ENCODE assay signal across 29 cellular contexts in genomic region chr5:60891667-60892066, GRCh38. TPM values are rescaled to one million over a fixed set of nuclear protein-coding genes. Genes with fewer than 3 reads are reported as not detected.
A peak's percentile ranks its signal among the peaks of the same experiment; 100 is the strongest.
DNase-seq lines count a peak whose midpoint lies in the region; ATAC-seq and TF ChIP-seq lines count a peak whose summit lies in the region.
"Had no signal": no experiment of that assay in that cellular context is flagged by ENCODE, and none has a peak within 500 bp of the region (broad histone marks: within the 10 kb centered on the region; RNA-seq: fewer than 3 reads in every experiment).

No MANE protein-coding gene starts in this region.

- no peak overlapping the region for H3K4me3 Mint-ChIP-seq in GM23338
- H3K4me3 Mint-ChIP-seq: CD8-positive, alpha-beta T cell; HFFc6 had no signal

- peaks cover 42% of the 10 kb centered on the region for H3K36me3 Mint-ChIP-seq in GM23338 (ENCODE audit: low read depth)

- H3F3A ChIP-seq in GM23338 (replicated peaks; ENCODE audit: low read depth) = no peaks in the 10 kb centered on the region

- H3K27ac ChIP-seq in A673 (ENCODE audit: low read depth, low read length, poor library complexity, severe bottlenecking) (no peak overlapping the region), GM23338 (ENCODE audit: low read depth) (no peak overlapping the region)
- H3K27ac ChIP-seq: A549, C4-2B, Peyer's patch, SK-N-MC had no signal

- no peak overlapping the region; the same call in 1 of the 2 replicates for H3K4me2 ChIP-seq in GM23338
- H3K4me2 ChIP-seq: A549 had no signal

- H3K9me3 ChIP-seq in A673 (ENCODE audit: low read depth, low read length, poor library complexity, severe bottlenecking) (no peaks in the 10 kb centered on the region), NT2/D1 (ENCODE audit: insufficient read depth, low read length) (no peaks in the 10 kb centered on the region)
- H3K9me3 ChIP-seq: A549, Caco-2, HAP-1, Peyer's patch had no signal

- TF ChIP-seq CTCF in A673 (conservative IDR thresholded peaks at IDR 0.05; ENCODE audit: low read depth, low read length) (no peak), GM23338 (conservative IDR thresholded peaks at IDR 0.05; ENCODE audit: low read depth in 2 of 2) (no peak)

- no peaks in the 10 kb centered on the region for H4K20me1 ChIP-seq in GM23338 (replicated peaks; ENCODE audit: insufficient read depth)

- peak; percentile 31 for DNase-seq in A673 (ENCODE audit: low spot score)
- peak; percentile 61 for DNase-seq in GM23338 (ENCODE audit: low spot score)
- peak; percentile 23 for DNase-seq in NT2/D1 (ENCODE audit: low read depth, low spot score)
- peak; percentile 33 for DNase-seq in iPS DF 4.7 (ENCODE audit: extremely low read depth, low spot score)
- DNase-seq in 8988T = no peak
- DNase-seq: Caco-2; CD8-positive, alpha-beta T cell; DMS79; EL; GF-D8; HFFc6; IMR-90; KG1; MM.1S; NCI-H1048; NCI-H1417 treated with DMSO at 0.1 percent for 48 hours; NCI-H2081; NCI-H446 treated with DMSO at 0.1 percent for 48 hours; NCI-H526; OCI-M1; Peyer's patch; SHP77 treated with DMSO at 0.1 percent for 48 hours had no signal

- H3K79me2 ChIP-seq in GM23338 (replicated peaks; ENCODE audit: insufficient read depth) = no peaks in the 10 kb centered on the region

- POLR2A ChIA-PET in A673 (lab: Charles Lee; ENCODE audit: low non-redundant PET) = no interaction called here

- H3K9me2 ChIP-seq in GM23338 (ENCODE audit: insufficient read depth) = 0 out of 2 replicates have a peak, but pooled peaks cover 6% of the 10 kb centered on the region

- no peaks in the 10 kb centered on the region for H3K27me3 ChIP-seq in A673 (replicated peaks; ENCODE audit: insufficient read depth, low read depth, low read length, poor library complexity)
- no peaks in the 10 kb centered on the region for H3K27me3 ChIP-seq in GM23338 (ENCODE audit: insufficient read depth)
- no peaks in the 10 kb centered on the region for H3K27me3 ChIP-seq in NT2/D1 (ENCODE audit: insufficient read depth, insufficient read length)
- H3K27me3 ChIP-seq: Peyer's patch had no signal

- H3K27ac Mint-ChIP-seq in GM23338 = no peak overlapping the region
- H3K27ac Mint-ChIP-seq: CD8-positive, alpha-beta T cell; HFFc6 had no signal

- CTCF ChIA-PET in A673 (lab: Charles Lee) = no interaction called here

- BruUV-seq in A673 (replicated peaks; lab: Mats Ljungman, UMichigan) = no TSS peak

- intact Hi-C loops in A673 (cut with micrococcal nuclease; ENCODE audit: unreplicated experiment) = no loop called here

- H3K9me3 Mint-ChIP-seq in GM23338 = peaks cover 10% of the 10 kb centered on the region; the same call in 2 of the 3 replicates
- H3K9me3 Mint-ChIP-seq: CD8-positive, alpha-beta T cell; HFFc6 had no signal

- ATAC-seq in GM23338 (peak; percentile 94), HG03439 (IDR thresholded peaks at IDR 0.05; ENCODE audit: unreplicated experiment) (no peak), HG03571 (IDR thresholded peaks at IDR 0.05; ENCODE audit: unreplicated experiment) (no peak), GM21717 (IDR thresholded peaks at IDR 0.05; ENCODE audit: unreplicated experiment) (no peak)
- ATAC-seq: A549; CD8-positive, alpha-beta T cell had no signal

- H3K4me3 ChIP-seq in A673 (ENCODE audit: low read depth, low read length, poor library complexity, severe bottlenecking) (no peak overlapping the region), GM23338 (no peak overlapping the region), NT2/D1 (ENCODE audit: insufficient read length, low read depth) (no peak overlapping the region)
- H3K4me3 ChIP-seq: A549, HAP-1, Peyer's patch, SK-N-MC had no signal

- H2AFZ ChIP-seq in GM23338 = no peak overlapping the region

- H3K4me1 ChIP-seq in A673 (ENCODE audit: insufficient read depth, low read length, poor library complexity, severe bottlenecking) = no peaks in the 10 kb centered on the region
- H3K4me1 ChIP-seq in GM23338 (ENCODE audit: insufficient read depth) = peaks cover 3% of the 10 kb centered on the region; the same call in 1 of the 2 replicates
- no peaks in the 10 kb centered on the region for H3K4me1 ChIP-seq in NT2/D1 (ENCODE audit: insufficient read depth, insufficient read length)
- H3K4me1 ChIP-seq: A549, Caco-2, Peyer's patch had no signal

- H3K27me3 Mint-ChIP-seq in GM23338 (ENCODE audit: insufficient read depth, low read depth, poor library complexity) = peaks cover 2% of the 10 kb centered on the region

- H3K36me3 ChIP-seq in A673 (ENCODE audit: insufficient read depth, low read length, poor library complexity, severe bottlenecking) (no peaks in the 10 kb centered on the region), GM23338 (ENCODE audit: insufficient read depth) (0 out of 2 replicates have a peak, but pooled peaks cover 3% of the 10 kb centered on the region), NT2/D1 (ENCODE audit: insufficient read depth, insufficient read length, low read length) (peaks cover 30% of the 10 kb centered on the region)

- H3K9ac ChIP-seq in NT2/D1 (ENCODE audit: insufficient read length, low read depth) = no peak overlapping the region

- peaks cover 17% of the 10 kb centered on the region for H3K4me1 Mint-ChIP-seq in GM23338

TF ChIP-seq in GM23338, 12 proteins besides CTCF, POLR2A, EP300 and RAD21 (continues in another document):
- TF ChIP-seq REST (IDR thresholded peaks at IDR 0.05; ENCODE audit: unreplicated experiment) = no peak

RNA-seq across cellular contexts. Expression of gene ELOVL7, which starts 47.6 kb away (rescaled TPM):
- total RNA-seq in A673 (2021) = 0.15 TPM in 1 of 2 replicates, not detected in the other
- 6.5 and 7.0 TPM in 2 replicates for total RNA-seq in GM23338 (2014; rRNA removed; shearing (Covaris generic))
- polyA plus RNA-seq in GM23338 (2016; fragmentation: Nextera tagmentation; extraction: Ambion mirVana) = 2.3 and 2.9 TPM in 2 replicates
- total RNA-seq: CD8-positive, alpha-beta T cell had no signal
- polyA plus RNA-seq: IMR-90 had no signal

RNA-seq across cellular contexts. Expression of gene ERCC8, which starts 53.2 kb away (rescaled TPM):
- 25.6 and 26.2 TPM in 2 replicates for total RNA-seq in A673 (2021)
- total RNA-seq in GM23338 (2014; rRNA removed; shearing (Covaris generic)) = 40.0 and 53.9 TPM in 2 replicates
- polyA plus RNA-seq in GM23338 (2016; fragmentation: Nextera tagmentation; extraction: Ambion mirVana) = 13.5 and 21.6 TPM in 2 replicates

RNA-seq across cellular contexts. Expression of gene NDUFAF2, which starts 53.3 kb away (rescaled TPM):
- 61.3 and 61.6 TPM in 2 replicates for total RNA-seq in A673 (2021)
- 31.6 and 43.4 TPM in 2 replicates for total RNA-seq in GM23338 (2014; rRNA removed; shearing (Covaris generic))
- 155 and 180 TPM in 2 replicates for polyA plus RNA-seq in GM23338 (2016; fragmentation: Nextera tagmentation; extraction: Ambion mirVana)
